1 cellular context compared by ENCODE assay signal in genomic region chr10:116486774-116487448, GRCh38.
TF ChIP-seq lines count a peak whose summit lies in the region.

No MANE protein-coding gene starts in this region.

TF ChIP-seq in GM23338, 12 proteins besides CTCF, POLR2A, EP300 and RAD21 (continued from another document):
- TF ChIP-seq, protein P1, sequence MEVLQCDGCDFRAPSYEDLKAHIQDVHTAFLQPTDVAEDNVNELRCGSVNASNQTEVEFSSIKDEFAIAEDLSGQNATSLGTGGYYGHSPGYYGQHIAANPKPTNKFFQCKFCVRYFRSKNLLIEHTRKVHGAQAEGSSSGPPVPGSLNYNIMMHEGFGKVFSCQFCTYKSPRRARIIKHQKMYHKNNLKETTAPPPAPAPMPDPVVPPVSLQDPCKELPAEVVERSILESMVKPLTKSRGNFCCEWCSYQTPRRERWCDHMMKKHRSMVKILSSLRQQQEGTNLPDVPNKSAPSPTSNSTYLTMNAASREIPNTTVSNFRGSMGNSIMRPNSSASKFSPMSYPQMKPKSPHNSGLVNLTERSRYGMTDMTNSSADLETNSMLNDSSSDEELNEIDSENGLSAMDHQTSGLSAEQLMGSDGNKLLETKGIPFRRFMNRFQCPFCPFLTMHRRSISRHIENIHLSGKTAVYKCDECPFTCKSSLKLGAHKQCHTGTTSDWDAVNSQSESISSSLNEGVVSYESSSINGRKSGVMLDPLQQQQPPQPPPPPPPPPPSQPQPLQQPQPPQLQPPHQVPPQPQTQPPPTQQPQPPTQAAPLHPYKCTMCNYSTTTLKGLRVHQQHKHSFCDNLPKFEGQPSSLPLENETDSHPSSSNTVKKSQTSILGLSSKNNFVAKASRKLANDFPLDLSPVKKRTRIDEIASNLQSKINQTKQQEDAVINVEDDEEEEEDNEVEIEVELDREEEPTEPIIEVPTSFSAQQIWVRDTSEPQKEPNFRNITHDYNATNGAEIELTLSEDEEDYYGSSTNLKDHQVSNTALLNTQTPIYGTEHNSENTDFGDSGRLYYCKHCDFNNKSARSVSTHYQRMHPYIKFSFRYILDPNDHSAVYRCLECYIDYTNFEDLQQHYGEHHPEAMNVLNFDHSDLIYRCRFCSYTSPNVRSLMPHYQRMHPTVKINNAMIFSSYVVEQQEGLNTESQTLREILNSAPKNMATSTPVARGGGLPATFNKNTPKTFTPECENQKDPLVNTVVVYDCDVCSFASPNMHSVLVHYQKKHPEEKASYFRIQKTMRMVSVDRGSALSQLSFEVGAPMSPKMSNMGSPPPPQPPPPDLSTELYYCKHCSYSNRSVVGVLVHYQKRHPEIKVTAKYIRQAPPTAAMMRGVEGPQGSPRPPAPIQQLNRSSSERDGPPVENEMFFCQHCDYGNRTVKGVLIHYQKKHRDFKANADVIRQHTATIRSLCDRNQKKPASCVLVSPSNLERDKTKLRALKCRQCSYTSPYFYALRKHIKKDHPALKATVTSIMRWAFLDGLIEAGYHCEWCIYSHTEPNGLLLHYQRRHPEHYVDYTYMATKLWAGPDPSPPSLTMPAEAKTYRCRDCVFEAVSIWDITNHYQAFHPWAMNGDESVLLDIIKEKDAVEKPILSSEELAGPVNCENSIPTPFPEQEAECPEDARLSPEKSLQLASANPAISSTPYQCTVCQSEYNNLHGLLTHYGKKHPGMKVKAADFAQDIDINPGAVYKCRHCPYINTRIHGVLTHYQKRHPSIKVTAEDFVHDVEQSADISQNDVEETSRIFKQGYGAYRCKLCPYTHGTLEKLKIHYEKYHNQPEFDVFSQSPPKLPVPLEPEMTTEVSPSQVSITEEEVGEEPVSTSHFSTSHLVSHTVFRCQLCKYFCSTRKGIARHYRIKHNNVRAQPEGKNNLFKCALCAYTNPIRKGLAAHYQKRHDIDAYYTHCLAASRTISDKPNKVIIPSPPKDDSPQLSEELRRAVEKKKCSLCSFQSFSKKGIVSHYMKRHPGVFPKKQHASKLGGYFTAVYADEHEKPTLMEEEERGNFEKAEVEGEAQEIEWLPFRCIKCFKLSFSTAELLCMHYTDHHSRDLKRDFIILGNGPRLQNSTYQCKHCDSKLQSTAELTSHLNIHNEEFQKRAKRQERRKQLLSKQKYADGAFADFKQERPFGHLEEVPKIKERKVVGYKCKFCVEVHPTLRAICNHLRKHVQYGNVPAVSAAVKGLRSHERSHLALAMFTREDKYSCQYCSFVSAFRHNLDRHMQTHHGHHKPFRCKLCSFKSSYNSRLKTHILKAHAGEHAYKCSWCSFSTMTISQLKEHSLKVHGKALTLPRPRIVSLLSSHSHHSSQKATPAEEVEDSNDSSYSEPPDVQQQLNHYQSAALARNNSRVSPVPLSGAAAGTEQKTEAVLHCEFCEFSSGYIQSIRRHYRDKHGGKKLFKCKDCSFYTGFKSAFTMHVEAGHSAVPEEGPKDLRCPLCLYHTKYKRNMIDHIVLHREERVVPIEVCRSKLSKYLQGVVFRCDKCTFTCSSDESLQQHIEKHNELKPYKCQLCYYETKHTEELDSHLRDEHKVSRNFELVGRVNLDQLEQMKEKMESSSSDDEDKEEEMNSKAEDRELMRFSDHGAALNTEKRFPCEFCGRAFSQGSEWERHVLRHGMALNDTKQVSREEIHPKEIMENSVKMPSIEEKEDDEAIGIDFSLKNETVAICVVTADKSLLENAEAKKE (CRISPR knock-in tag; IDR thresholded peaks at IDR 0.05) = no peak
- TF ChIP-seq, protein P2, sequence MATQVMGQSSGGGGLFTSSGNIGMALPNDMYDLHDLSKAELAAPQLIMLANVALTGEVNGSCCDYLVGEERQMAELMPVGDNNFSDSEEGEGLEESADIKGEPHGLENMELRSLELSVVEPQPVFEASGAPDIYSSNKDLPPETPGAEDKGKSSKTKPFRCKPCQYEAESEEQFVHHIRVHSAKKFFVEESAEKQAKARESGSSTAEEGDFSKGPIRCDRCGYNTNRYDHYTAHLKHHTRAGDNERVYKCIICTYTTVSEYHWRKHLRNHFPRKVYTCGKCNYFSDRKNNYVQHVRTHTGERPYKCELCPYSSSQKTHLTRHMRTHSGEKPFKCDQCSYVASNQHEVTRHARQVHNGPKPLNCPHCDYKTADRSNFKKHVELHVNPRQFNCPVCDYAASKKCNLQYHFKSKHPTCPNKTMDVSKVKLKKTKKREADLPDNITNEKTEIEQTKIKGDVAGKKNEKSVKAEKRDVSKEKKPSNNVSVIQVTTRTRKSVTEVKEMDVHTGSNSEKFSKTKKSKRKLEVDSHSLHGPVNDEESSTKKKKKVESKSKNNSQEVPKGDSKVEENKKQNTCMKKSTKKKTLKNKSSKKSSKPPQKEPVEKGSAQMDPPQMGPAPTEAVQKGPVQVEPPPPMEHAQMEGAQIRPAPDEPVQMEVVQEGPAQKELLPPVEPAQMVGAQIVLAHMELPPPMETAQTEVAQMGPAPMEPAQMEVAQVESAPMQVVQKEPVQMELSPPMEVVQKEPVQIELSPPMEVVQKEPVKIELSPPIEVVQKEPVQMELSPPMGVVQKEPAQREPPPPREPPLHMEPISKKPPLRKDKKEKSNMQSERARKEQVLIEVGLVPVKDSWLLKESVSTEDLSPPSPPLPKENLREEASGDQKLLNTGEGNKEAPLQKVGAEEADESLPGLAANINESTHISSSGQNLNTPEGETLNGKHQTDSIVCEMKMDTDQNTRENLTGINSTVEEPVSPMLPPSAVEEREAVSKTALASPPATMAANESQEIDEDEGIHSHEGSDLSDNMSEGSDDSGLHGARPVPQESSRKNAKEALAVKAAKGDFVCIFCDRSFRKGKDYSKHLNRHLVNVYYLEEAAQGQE (IDR thresholded peaks at IDR 0.05; ENCODE audit: unreplicated experiment) = no peak
- TF ChIP-seq JUNB (IDR thresholded peaks at IDR 0.05; ENCODE audit: unreplicated experiment) (no peak), NANOG (IDR thresholded peaks at IDR 0.05; ENCODE audit: borderline replicate concordance) (no peak), ETS1 (IDR thresholded peaks at IDR 0.05) (no peak), ZNF114 (CRISPR knock-in tag; IDR thresholded peaks at IDR 0.05) (no peak)
